In genomic region chr4:172481802-172482508, GRCh38 we compare ENCODE assay signal across 31 cellular contexts.
"Had no signal": no experiment of that assay in that cellular context is flagged by ENCODE, and none has a peak within 500 bp of the region (broad histone marks: within the 10 kb centered on the region; RNA-seq: fewer than 3 reads in every experiment).

No MANE protein-coding gene starts in this region.

- ATAC-seq: activated CD4-positive, CD25-positive, alpha-beta regulatory T cell treated with anti-CD3 and anti-CD28 coated beads, Interleukin-2, amount 50 U/mL, for 24 hours; activated CD8-positive, alpha-beta T cell treated with anti-CD3 and anti-CD28 coated beads for 36 hours; activated T-cell treated with anti-CD3 and anti-CD28 coated beads, Interleukin-2, amount 50 U/mL, for 4 hours; activated T-helper 17 cell treated with anti-CD3 and anti-CD28 coated beads, Interleukin-2, amount 50 U/mL, for 72 hours; effector memory CD8-positive, alpha-beta T cell; foreskin keratinocyte; T-helper 17 cell had no signal

- DNase-seq: activated B cell treated with CpG ODN at 0.5 μM for 24 hours; activated CD4-positive, alpha-beta T cell treated with anti-CD3 and anti-CD28 coated beads for 48 hours; activated CD4-positive, alpha-beta T cell treated with anti-CD3 and anti-CD28 coated beads, Interleukin-2, amount 50 U/mL, for 1 hour; activated CD4-positive, alpha-beta T cell treated with anti-CD3 and anti-CD28 coated beads, Interleukin-2, amount 50 U/mL, for 48 hours; activated CD8-positive, alpha-beta memory T cell treated with anti-CD3 and anti-CD28 coated beads for 24 hours; activated CD8-positive, alpha-beta T cell treated with anti-CD3 and anti-CD28 coated beads for 36 hours; activated effector memory CD4-positive, alpha-beta T cell treated with Interleukin-2 at 50 U/mL for 16 hours; activated naive CD4-positive, alpha-beta T cell; activated naive CD4-positive, alpha-beta T cell treated with anti-CD3 and anti-CD28 coated beads, Interleukin-2, amount 10 ng/mL, durations not matched to agents 7 days and 5 days; activated T-cell treated with anti-CD3 and anti-CD28 coated beads, Interleukin-2, amount 50 U/mL, for 4 hours; amniotic stem cell; anterior cingulate cortex; brain microvascular endothelial cell; dorsolateral prefrontal cortex; effector memory CD8-positive, alpha-beta T cell; erythroblast; foreskin keratinocyte; T-helper 1 cell; T-helper 17 cell; T1000; WERI-Rb-1 had no signal

- H3K27me3 Mint-ChIP-seq: activated B cell treated with CpG ODN at 0.5 μM for 24 hours; activated CD8-positive, alpha-beta T cell treated with anti-CD3 and anti-CD28 coated beads for 36 hours; activated naive CD4-positive, alpha-beta T cell treated with anti-CD3 and anti-CD28 coated beads, Interleukin-2, amount 10 ng/mL, durations not matched to agents 7 days and 5 days; activated naive CD8-positive, alpha-beta T cell; activated T-helper 17 cell treated with anti-CD3 and anti-CD28 coated beads, Interleukin-2, amount 50 U/mL, for 72 hours; central memory CD8-positive, alpha-beta T cell; dendritic cell treated with granulocyte-macrophage colony-stimulating factor and Interleukin-4, amounts not matched to agents 40 ng/mL and 50 ng/mL, for 4 days; effector memory CD8-positive, alpha-beta T cell; T-helper 17 cell had no signal

- H3K9me3 Mint-ChIP-seq: activated CD8-positive, alpha-beta T cell treated with anti-CD3 and anti-CD28 coated beads for 36 hours had no signal

- H3K4me3 Mint-ChIP-seq: activated B cell treated with CpG ODN at 0.5 μM for 24 hours; activated CD8-positive, alpha-beta T cell treated with anti-CD3 and anti-CD28 coated beads for 36 hours; activated naive CD4-positive, alpha-beta T cell treated with anti-CD3 and anti-CD28 coated beads, Interleukin-2, amount 10 ng/mL, durations not matched to agents 7 days and 5 days; activated naive CD8-positive, alpha-beta T cell; activated T-cell treated with anti-CD3 and anti-CD28 coated beads, Interleukin-2, amount 50 U/mL, for 4 hours; activated T-helper 17 cell treated with anti-CD3 and anti-CD28 coated beads, Interleukin-2, amount 50 U/mL, for 72 hours; central memory CD8-positive, alpha-beta T cell; dendritic cell treated with granulocyte-macrophage colony-stimulating factor and Interleukin-4, amounts not matched to agents 40 ng/mL and 50 ng/mL, for 4 days; effector memory CD8-positive, alpha-beta T cell; T-helper 17 cell; T-helper 2 cell treated with Interferon-gamma antibody and Interleukin-4, amounts not matched to agents 5 μg/mL and 100 μg/mL, for 36 hours had no signal

- H3K27ac ChIP-seq: brain microvascular endothelial cell, coronary artery, dorsolateral prefrontal cortex, esophagus muscularis mucosa, foreskin keratinocyte, WERI-Rb-1 had no signal

- H3K4me3 ChIP-seq: coronary artery, dorsolateral prefrontal cortex, esophagus muscularis mucosa had no signal

- H3K4me1 Mint-ChIP-seq: activated B cell treated with CpG ODN at 0.5 μM for 24 hours; activated naive CD4-positive, alpha-beta T cell treated with anti-CD3 and anti-CD28 coated beads, Interleukin-2, amount 10 ng/mL, durations not matched to agents 7 days and 5 days; activated T-helper 17 cell treated with anti-CD3 and anti-CD28 coated beads, Interleukin-2, amount 50 U/mL, for 72 hours; central memory CD8-positive, alpha-beta T cell; T-helper 17 cell had no signal

- H3K36me3 Mint-ChIP-seq: activated naive CD4-positive, alpha-beta T cell treated with anti-CD3 and anti-CD28 coated beads, Interleukin-2, amount 10 ng/mL, durations not matched to agents 7 days and 5 days; activated naive CD8-positive, alpha-beta T cell had no signal

- FAIRE-seq: astrocyte, bronchial epithelial cell had no signal

- H3K27ac Mint-ChIP-seq: activated B cell treated with CpG ODN at 0.5 μM for 24 hours; activated CD8-positive, alpha-beta T cell treated with anti-CD3 and anti-CD28 coated beads for 36 hours; activated naive CD4-positive, alpha-beta T cell treated with anti-CD3 and anti-CD28 coated beads, Interleukin-2, amount 10 ng/mL, durations not matched to agents 7 days and 5 days; activated naive CD8-positive, alpha-beta T cell; activated T-helper 17 cell treated with anti-CD3 and anti-CD28 coated beads, Interleukin-2, amount 50 U/mL, for 72 hours; dendritic cell treated with granulocyte-macrophage colony-stimulating factor and Interleukin-4, amounts not matched to agents 40 ng/mL and 50 ng/mL, for 4 days; effector memory CD8-positive, alpha-beta T cell; T-helper 17 cell; T-helper 2 cell treated with Interferon-gamma antibody and Interleukin-4, amounts not matched to agents 5 μg/mL and 100 μg/mL, for 36 hours had no signal

- H3K4me1 ChIP-seq: esophagus muscularis mucosa, foreskin keratinocyte had no signal

- H3K36me3 ChIP-seq: brain microvascular endothelial cell, esophagus muscularis mucosa, WERI-Rb-1 had no signal
